12 cellular contexts compared by ENCODE assay signal in the genomic region with DNA sequence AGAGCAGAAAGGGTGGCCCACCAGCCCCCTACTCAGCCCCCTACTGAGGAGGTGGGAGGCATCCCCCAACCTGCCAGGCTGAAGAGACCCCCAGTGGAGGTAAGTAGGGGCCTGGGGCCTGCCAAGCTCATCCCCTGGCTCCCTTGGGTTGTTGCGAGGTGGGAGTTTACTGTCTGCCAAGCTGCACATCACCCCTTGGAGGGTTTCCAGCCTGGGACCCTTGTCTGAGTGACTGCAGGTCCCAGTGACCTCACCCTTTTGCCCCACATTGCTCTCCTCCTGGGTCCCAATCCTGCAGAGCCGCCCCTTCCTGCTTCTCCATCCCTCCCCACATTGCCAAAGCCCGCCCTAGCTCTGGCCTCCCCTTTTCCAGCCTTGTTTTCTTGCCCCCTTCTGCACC. TPM values are rescaled to one million over a fixed set of nuclear protein-coding genes. Genes with fewer than 3 reads are reported as not detected.
A peak's percentile ranks its signal among the peaks of the same experiment; 100 is the strongest.
DNase-seq lines count a peak whose midpoint lies in the region; ATAC-seq, FAIRE-seq and TF ChIP-seq lines count a peak whose summit lies in the region.
"Had no signal": no experiment of that assay in that cellular context is flagged by ENCODE, and none has a peak within 500 bp of the region (broad histone marks: within the 10 kb centered on the region; RNA-seq: fewer than 3 reads in every experiment).

No MANE protein-coding gene starts in this region.

- no peaks in the 10 kb centered on the region for H3K9me1 ChIP-seq in K562 (ENCODE audit: control insufficient read depth, insufficient read depth, low read length)

- H3K27ac Mint-ChIP-seq in CD4-positive, alpha-beta T cell, result peak overlapping the region; percentile 90

- intact Hi-C loops in CD4-positive, alpha-beta T cell (cut with DNase I, micrococcal nuclease), result loop anchor here in 1 of 2 experiments (10.0 kb wide), 1 partner anchor 470 kb away; a partner anchor contains a TSS
- intact Hi-C loops in K562 (cut with micrococcal nuclease), result no loop called here
- intact Hi-C loops in ovary (cut with DNase I), result no loop called here

- no peak for ATAC-seq in CD4-positive, alpha-beta T cell (ENCODE audit: poor library complexity)
- no peak for ATAC-seq in K562
- ATAC-seq in HG03095 (IDR thresholded peaks at IDR 0.05; ENCODE audit: unreplicated experiment), result no peak
- ATAC-seq in GM18858 (IDR thresholded peaks at IDR 0.05; ENCODE audit: unreplicated experiment), result no peak

- H3K27me3 Mint-ChIP-seq in CD4-positive, alpha-beta T cell, result no peaks in the 10 kb centered on the region

- peaks cover 87% of the 10 kb centered on the region for H3K4me1 Mint-ChIP-seq in CD4-positive, alpha-beta T cell (ENCODE audit: low read depth)

- peak overlapping the region; percentile 77 for H3K9ac ChIP-seq in BLaER1
- no peak overlapping the region for H3K9ac ChIP-seq in K562 (ENCODE audit: insufficient read depth in 1 of 2, low read depth in 2 of 2, low read length in 2 of 2)

- H3K4me3 ChIP-seq in BLaER1 (peak overlapping the region; percentile 71), K562 (no peak overlapping the region), ovary (no peak overlapping the region)

- peak overlapping the region; percentile 84 for H3K4me3 Mint-ChIP-seq in CD4-positive, alpha-beta T cell

- no peak for TF ChIP-seq RAD21 in K562 (CRISPR knock-in tag; conservative IDR thresholded peaks at IDR 0.05 in 1 of 2, IDR thresholded peaks at IDR 0.05 in 1 of 2)

- TF ChIP-seq POLR2A in K562 (conservative IDR thresholded peaks at IDR 0.05) (no peak), ovary (IDR thresholded peaks at IDR 0.05) (no peak)

- 74% methylated on average over 3 of the region's 3 CpGs for WGBS in K562 (ENCODE audit: insufficient coverage, low coverage, missing lambda C conversion rate)
- WGBS in ovary, 3 donors, result 96 to 100% (median 97%) methylated on average over 3 of the region's 3 CpGs

- H3K27ac ChIP-seq in BLaER1, result peak overlapping the region; percentile 81
- H3K27ac ChIP-seq in CD4-positive, alpha-beta T cell (ENCODE audit: low read depth, low read length), result peak overlapping the region; percentile 64
- no peak overlapping the region for H3K27ac ChIP-seq in K562 (ENCODE audit: extremely low read depth, low read depth, low read length)
- peak overlapping the region; percentile 61 to 76 for H3K27ac ChIP-seq in ovary

- H3K27me3 ChIP-seq in BLaER1, result peaks cover 15% of the 10 kb centered on the region
- no peaks in the 10 kb centered on the region for H3K27me3 ChIP-seq in CD4-positive, alpha-beta T cell (ENCODE audit: control insufficient read depth, insufficient read depth, low read length)
- H3K27me3 ChIP-seq in K562 (ENCODE audit: control insufficient read depth in 2 of 2, insufficient read depth in 2 of 2, low read length in 2 of 2), result peaks cover 9 to 36% of the 10 kb centered on the region in 2 experiments
- H3K27me3 ChIP-seq in ovary, result no peaks in the 10 kb centered on the region
- H3K27me3 ChIP-seq: right lobe of liver had no signal

- POLR2A ChIA-PET in CD4-positive, alpha-beta T cell (lab: Charles Lee), result interaction anchor here (0.6 kb wide), 1 partner anchor 95 kb away, joined by 3 read pairs; no protein-coding TSS in a partner anchor
- POLR2A ChIA-PET in K562 (lab: Yijun Ruan, JAX), result interaction anchor here (0.6 kb wide), 1 partner anchor 87 kb away, joined by 3 read pairs; no protein-coding TSS in a partner anchor

- CTCF ChIA-PET in CD4-positive, alpha-beta T cell (lab: Charles Lee), result interaction anchor here (0.9 kb wide), 1 partner anchor 64 kb away, joined by 3 read pairs; no protein-coding TSS in a partner anchor
- CTCF ChIA-PET in K562 (lab: Yijun Ruan, JAX; ENCODE audit: low intra/inter-chr PET ratio), result no interaction called here

- no peak overlapping the region for H2AFZ ChIP-seq in K562 (ENCODE audit: low read depth, low read length)

- FAIRE-seq in K562 (lab: Jason Lieb, UNC), result no peak
- no peak for FAIRE-seq in HTR-8/SVneo (lab: Jason Lieb, UNC)
- FAIRE-seq: G401.6, TTC549 had no signal

- TF ChIP-seq EP300 in K562 (IDR thresholded peaks at IDR 0.05; ENCODE audit: low read length), result no peak
- TF ChIP-seq EP300 in ovary (IDR thresholded peaks at IDR 0.05), result no peak

- no peaks in the 10 kb centered on the region for H3K36me3 Mint-ChIP-seq in CD4-positive, alpha-beta T cell (ENCODE audit: low read depth)

- in situ Hi-C loops in K562 (cut with MboI), result no loop called here

- no peak for DNase-seq in CD4-positive, alpha-beta T cell
- DNase-seq in K562 (ENCODE audit: extremely low read depth in 1 of 4, low spot score in 3 of 4), result no peak
- DNase-seq in ovary, result peak in 2 of 5 donors; percentile 39 to 54
- DNase-seq in NCI-H2107 treated with DMSO at 0.1 percent for 48 hours (lab: John Stamatoyannopoulos, UW; ENCODE audit: unreplicated experiment), result no peak
- no peak for DNase-seq in HTR-8/SVneo (ENCODE audit: insufficient read length, low spot score)
- DNase-seq: NCI-H1694 treated with DMSO at 0.1 percent for 48 hours had no signal

- no peaks in the 10 kb centered on the region for H3K9me3 Mint-ChIP-seq in CD4-positive, alpha-beta T cell

- H3K4me1 ChIP-seq in BLaER1 (peaks cover 69% of the 10 kb centered on the region), K562 (replicated peaks in 1 of 2; ENCODE audit: control insufficient read depth in 2 of 2, insufficient read depth in 2 of 2, low read length in 2 of 2) (peaks cover 0 to 27% of the 10 kb centered on the region in 2 experiments; a peak in 2 of 5 replicates), ovary (ENCODE audit: insufficient read depth) (peaks cover 25% of the 10 kb centered on the region)

- H3K36me3 ChIP-seq in BLaER1, result no peaks in the 10 kb centered on the region
- H3K36me3 ChIP-seq in K562 (ENCODE audit: control insufficient read depth, insufficient read depth, low read length), result no peaks in the 10 kb centered on the region
- H3K36me3 ChIP-seq in ovary, result no peaks in the 10 kb centered on the region
- H3K36me3 ChIP-seq: right lobe of liver had no signal

- no peak for TF ChIP-seq CTCF in CD4-positive, alpha-beta T cell (IDR thresholded peaks at IDR 0.05)
- TF ChIP-seq CTCF in K562 (IDR thresholded peaks at IDR 0.05 in 2 of 3, conservative IDR thresholded peaks at IDR 0.05 in 1 of 3; ENCODE audit: insufficient read depth in 2 of 3, low read depth in 1 of 3, low read length in 3 of 3) (no peak), ovary (IDR thresholded peaks at IDR 0.05) (no peak)

- BruUV-seq in K562 (replicated peaks; lab: Mats Ljungman, UMichigan), result no TSS peak

- no peaks in the 10 kb centered on the region for H4K20me1 ChIP-seq in BLaER1
- H4K20me1 ChIP-seq in K562 (replicated peaks; ENCODE audit: control insufficient read depth, insufficient read depth, low read length), result peaks cover 3% of the 10 kb centered on the region

- H3K79me2 ChIP-seq in K562 (ENCODE audit: control insufficient read depth, insufficient read depth, low read length), result no peaks in the 10 kb centered on the region

- H3K9me3 ChIP-seq in BLaER1, result no peaks in the 10 kb centered on the region
- no peaks in the 10 kb centered on the region for H3K9me3 ChIP-seq in CD4-positive, alpha-beta T cell (ENCODE audit: control insufficient read depth, low read length)
- no peaks in the 10 kb centered on the region for H3K9me3 ChIP-seq in K562 (replicated peaks; ENCODE audit: control insufficient read depth, insufficient read depth, low read depth, low read length)
- no peaks in the 10 kb centered on the region for H3K9me3 ChIP-seq in ovary
- H3K9me3 ChIP-seq: right lobe of liver had no signal

- H3K4me2 ChIP-seq in BLaER1 (peak overlapping the region; percentile 100), K562 (ENCODE audit: insufficient read depth, low read length) (no peak overlapping the region)

RNA-seq across cellular contexts. Expression of a gene that starts 1.0 kb away (rescaled TPM):
- 10 to 100 TPM; 45.8 to 47.6 TPM for total RNA-seq in CD4-positive, alpha-beta T cell
- 1.1 and 1.4 TPM in 2 replicates for total RNA-seq in K562 (2011; cell fraction: chromatin; rRNA removed; ENCODE audit: low replicate concordance)
- 0.66 and 0.83 TPM in 2 replicates for total RNA-seq in K562 (2011; cell fraction: nucleolus; rRNA removed)
- 0.51 and 0.61 TPM in 2 replicates for total RNA-seq in K562 (2011; cell fraction: nucleoplasm; rRNA removed)
- total RNA-seq in K562 (2014; rRNA removed) (0.05 TPM in 1 of 2 replicates, not detected in the other), K562 (2014; rRNA removed; fragmentation: Illumina TruSeq; extraction: Trizol) (0.04 TPM in 1 of 2 replicates, not detected in the other), K562 (2015; rRNA removed; fragmentation: Illumina TruSeq; extraction: Trizol) (not detected in 2 replicates), K562 (2021) (0.13 TPM in 2 replicates), ovary (10 to 100 TPM in 1 of 7 donors, 1 to 10 TPM in 6; 5.7 to 13.2 (median 6.8) TPM)
- polyA plus RNA-seq in K562 (2011; rRNA removed) (0.03 and 0.18 TPM in 2 replicates), K562 (2014; fragmentation: Illumina TruSeq; extraction: Trizol) (0.07 TPM in 1 of 2 replicates, not detected in the other), K562 (2014; fragmentation: Nextera tagmentation; extraction: Ambion mirVana) (not detected), K562 (2014; rRNA removed) (0.05 and 0.09 TPM in 2 replicates), ovary (1 to 10 TPM; 3.3 to 4.9 TPM)
- polyA plus RNA-seq in K562 (2011; cell fraction: cytosol; rRNA removed), result 0.03 TPM in 1 of 2 replicates, not detected in the other
- polyA plus RNA-seq in K562 (2011; cell fraction: nucleus; rRNA removed), result 0.46 and 0.61 TPM in 2 replicates
- polyA plus RNA-seq in K562 (2012), result 0.05 and 1.0 TPM in 2 replicates
- polyA minus RNA-seq in K562 (2011; rRNA and poly(A)+ RNA removed), result 0.06 TPM in 1 of 2 replicates, not detected in the other
- polyA minus RNA-seq in K562 (2011; cell fraction: cytosol; rRNA and poly(A)+ RNA removed), result 0.19 TPM in 1 of 2 replicates, not detected in the other
- 0.22 and 0.54 TPM in 2 replicates for polyA minus RNA-seq in K562 (2011; cell fraction: nucleus; rRNA and poly(A)+ RNA removed)

RNA-seq across cellular contexts. Expression of a gene that starts 6.7 kb away (rescaled TPM):
- total RNA-seq in CD4-positive, alpha-beta T cell, result 1 to 10 TPM in 1 of 2 experiments, under 1 TPM in 1; 0.92 to 1.2 TPM
- total RNA-seq in K562 (2011; cell fraction: chromatin; rRNA removed; ENCODE audit: low replicate concordance), result not detected in 2 replicates
- total RNA-seq in K562 (2011; cell fraction: nucleolus; rRNA removed), result not detected in 2 replicates
- not detected in 2 replicates for total RNA-seq in K562 (2011; cell fraction: nucleoplasm; rRNA removed)
- total RNA-seq in K562 (2014; rRNA removed) (not detected in 2 replicates), K562 (2014; rRNA removed; fragmentation: Illumina TruSeq; extraction: Trizol) (not detected in 2 replicates), K562 (2015; rRNA removed; fragmentation: Illumina TruSeq; extraction: Trizol) (not detected in 2 replicates), K562 (2021) (not detected in 2 replicates), ovary (1 to 10 TPM in 3 of 7 donors, under 1 TPM in 3, not detected in 1; 0.50 to 2.4 (median 1.0) TPM)
- polyA plus RNA-seq in K562 (2011; rRNA removed) (not detected in 2 replicates), K562 (2014; fragmentation: Illumina TruSeq; extraction: Trizol) (not detected in 2 replicates), K562 (2014; fragmentation: Nextera tagmentation; extraction: Ambion mirVana) (not detected), K562 (2014; rRNA removed) (not detected in 2 replicates), ovary (1 to 10 TPM in 1 of 2 donors, under 1 TPM in 1; 0.40 to 1.3 TPM)
- polyA plus RNA-seq in K562 (2011; cell fraction: cytosol; rRNA removed), result not detected in 2 replicates
- polyA plus RNA-seq in K562 (2011; cell fraction: nucleus; rRNA removed), result not detected in 2 replicates
- polyA plus RNA-seq in K562 (2012), result 0.50 TPM in 1 of 2 replicates, not detected in the other
- not detected in 2 replicates for polyA minus RNA-seq in K562 (2011; rRNA and poly(A)+ RNA removed)
- not detected in 2 replicates for polyA minus RNA-seq in K562 (2011; cell fraction: cytosol; rRNA and poly(A)+ RNA removed)
- polyA minus RNA-seq in K562 (2011; cell fraction: nucleus; rRNA and poly(A)+ RNA removed), result not detected in 2 replicates

RNA-seq across cellular contexts. Expression of a gene that starts 23.1 kb away (rescaled TPM):
- not detected for total RNA-seq in CD4-positive, alpha-beta T cell
- total RNA-seq in K562 (2011; cell fraction: chromatin; rRNA removed; ENCODE audit: low replicate concordance), result not detected in 2 replicates
- total RNA-seq in K562 (2011; cell fraction: nucleolus; rRNA removed), result 0.17 TPM in 1 of 2 replicates, not detected in the other
- total RNA-seq in K562 (2011; cell fraction: nucleoplasm; rRNA removed), result not detected in 2 replicates
- total RNA-seq in K562 (2014; rRNA removed), result not detected in 2 replicates
- total RNA-seq in K562 (2014; rRNA removed; fragmentation: Illumina TruSeq; extraction: Trizol), result not detected in 2 replicates
- not detected in 2 replicates for total RNA-seq in K562 (2015; rRNA removed; fragmentation: Illumina TruSeq; extraction: Trizol)
- total RNA-seq in K562 (2021), result not detected in 2 replicates
- polyA plus RNA-seq in K562 (2011; rRNA removed), result not detected in 2 replicates
- polyA plus RNA-seq in K562 (2011; cell fraction: cytosol; rRNA removed), result not detected in 2 replicates
- 0.07 TPM in 1 of 2 replicates, not detected in the other for polyA plus RNA-seq in K562 (2011; cell fraction: nucleus; rRNA removed)
- 0.03 TPM in 1 of 2 replicates, not detected in the other for polyA plus RNA-seq in K562 (2012)
- polyA plus RNA-seq in K562 (2014; fragmentation: Illumina TruSeq; extraction: Trizol), result not detected in 2 replicates
- polyA plus RNA-seq in K562 (2014; fragmentation: Nextera tagmentation; extraction: Ambion mirVana), result under 1 TPM in 1 of 2 experiments, not detected in 1; 0.01 TPM
- not detected in 2 replicates for polyA plus RNA-seq in K562 (2014; rRNA removed)
- polyA minus RNA-seq in K562 (2011; rRNA and poly(A)+ RNA removed), result not detected in 2 replicates
- not detected in 2 replicates for polyA minus RNA-seq in K562 (2011; cell fraction: cytosol; rRNA and poly(A)+ RNA removed)
- polyA minus RNA-seq in K562 (2011; cell fraction: nucleus; rRNA and poly(A)+ RNA removed), result not detected in 2 replicates
- under 1 TPM; 0.12 to 0.69 (median 0.35) TPM for total RNA-seq in ovary
- polyA plus RNA-seq in ovary, result under 1 TPM in 1 of 2 donors, not detected in 1; 0.23 TPM
